Comparison of ENCODE assay signal across 13 cellular contexts in genomic region chr2:237629739-237630138, GRCh38. TPM values are rescaled to one million over a fixed set of nuclear protein-coding genes. Genes with fewer than 3 reads are reported as not detected.
A peak's percentile ranks its signal among the peaks of the same experiment; 100 is the strongest.
DNase-seq lines count a peak whose midpoint lies in the region; TF ChIP-seq lines count a peak whose summit lies in the region.
"Had no signal": no experiment of that assay in that cellular context is flagged by ENCODE, and none has a peak within 500 bp of the region (broad histone marks: within the 10 kb centered on the region; RNA-seq: fewer than 3 reads in every experiment).

No MANE protein-coding gene starts in this region.

- H3K27ac ChIP-seq in caudate nucleus (ENCODE audit: low read depth, low read length) = no peak overlapping the region

- TF ChIP-seq CTCF in epithelial cell of esophagus (IDR thresholded peaks at IDR 0.05; ENCODE audit: insufficient read depth, low read depth, low read length, missing control alignments) (no peak), progenitor cell of endocrine pancreas (IDR thresholded peaks at IDR 0.05; ENCODE audit: unreplicated experiment) (no peak)

- H3K4me3 Mint-ChIP-seq in progenitor cell of endocrine pancreas (ENCODE audit: low read depth) = peak overlapping the region; percentile 2

- H3K4me3 ChIP-seq in epithelial cell of esophagus (ENCODE audit: low read length) = no peak overlapping the region

- peaks cover 6% of the 10 kb centered on the region for H3K9me3 Mint-ChIP-seq in progenitor cell of endocrine pancreas (ENCODE audit: low read depth)

- peaks cover 30% of the 10 kb centered on the region for H3K4me1 Mint-ChIP-seq in progenitor cell of endocrine pancreas (ENCODE audit: low read depth)

- DNase-seq in EH (ENCODE audit: low read depth) (peak; percentile 76), MV-4-11 (lab: John Stamatoyannopoulos, UW) (peak; percentile 13), epithelial cell of esophagus (ENCODE audit: low read depth) (peak; percentile 54), progenitor cell of endocrine pancreas (ENCODE audit: low spot score, unreplicated experiment) (no peak), Kasumi-1 (lab: John Stamatoyannopoulos, UW) (no peak), caudate nucleus (lab: John Stamatoyannopoulos, UW) (no peak), GDM1 (lab: John Stamatoyannopoulos, UW) (no peak)
- DNase-seq: activated naive CD4-positive, alpha-beta T cell treated with Interleukin-2 at 50 U/mL for 16 hours; cerebellar nuclear complex; NCI-H1694; NCI-H82; sigmoid colon had no signal

- H3K27ac Mint-ChIP-seq in progenitor cell of endocrine pancreas = peak overlapping the region; percentile 13

- H3K27me3 Mint-ChIP-seq in progenitor cell of endocrine pancreas = peaks cover 17% of the 10 kb centered on the region

- H3K36me3 Mint-ChIP-seq in progenitor cell of endocrine pancreas (ENCODE audit: insufficient read depth) = peaks cover 17% of the 10 kb centered on the region

RNA-seq across cellular contexts. Expression of gene LRRFIP1, which starts 2.4 kb away (rescaled TPM):
- total RNA-seq in progenitor cell of endocrine pancreas = 68.6 and 71.4 TPM in 2 replicates

RNA-seq across cellular contexts. Expression of gene RAB17, which starts 39.2 kb away (rescaled TPM):
- total RNA-seq in progenitor cell of endocrine pancreas = 49.9 and 52.0 TPM in 2 replicates
- total RNA-seq: temporal lobe had no signal

Comparison
In these comparisons a context has a peak if more than half of its experiments do, and no peak if none do; other contexts are left out.
1. DNase-seq: peak in EH (single experiment), MV-4-11 (single experiment) and epithelial cell of esophagus (single experiment); none in progenitor cell of endocrine pancreas (single experiment), Kasumi-1 (0 of 2), caudate nucleus (0 of 61) and GDM1 (single experiment).